18 cellular contexts compared by ENCODE assay signal in genomic region chr16:66901626-66902025, GRCh38. TPM values are rescaled to one million over a fixed set of nuclear protein-coding genes. Genes with fewer than 3 reads are reported as not detected.
DNase-seq lines count a peak whose midpoint lies in the region; ATAC-seq and TF ChIP-seq lines count a peak whose summit lies in the region.
"Had no signal": no experiment of that assay in that cellular context is flagged by ENCODE, and none has a peak within 500 bp of the region (broad histone marks: within the 10 kb centered on the region; RNA-seq: fewer than 3 reads in every experiment).

No MANE protein-coding gene starts in this region.

- H3K27ac ChIP-seq in neuronal stem cell (replicated peaks; ENCODE audit: low read length) (no peak overlapping the region), tibial nerve (peak overlapping the region; percentile 27 to 88 (median 82))

- H3K9me3 ChIP-seq in neuronal stem cell (replicated peaks in 1 of 2; ENCODE audit: control insufficient read depth in 2 of 2, insufficient read depth in 1 of 2, low read depth in 1 of 2, low read length in 2 of 2) (no peaks in the 10 kb centered on the region), tibial nerve (no peaks in the 10 kb centered on the region)

- H3K23ac ChIP-seq in neuronal stem cell (ENCODE audit: low read depth, low read length, poor library complexity): no peak overlapping the region

- TF ChIP-seq EP300 in tibial nerve (IDR thresholded peaks at IDR 0.05): no peak

- peak overlapping the region; percentile 62 for H3K18ac ChIP-seq in neuronal stem cell (ENCODE audit: low read length)

- peak overlapping the region in 3 of 5 experiments; percentile 29 to 91 (median 68) for H3K27ac Mint-ChIP-seq in brain
- H3K27ac Mint-ChIP-seq: dendritic cell treated with granulocyte-macrophage colony-stimulating factor and Interleukin-4, amounts not matched to agents 40 ng/mL and 50 ng/mL, for 4 days; GM23338 had no signal

- H3K4me3 ChIP-seq in neuronal stem cell (ENCODE audit: low read length in 2 of 2): no peak overlapping the region
- no peak overlapping the region for H3K4me3 ChIP-seq in tibial nerve
- H3K4me3 ChIP-seq: GM23338 had no signal

- H2BK12ac ChIP-seq in neuronal stem cell (ENCODE audit: low read length): no peak overlapping the region

- in situ Hi-C loops in ACHN (cut with HindIII; ENCODE audit: low pct_ligation_motif_present, low pct_unique_long_range_greater_than_20kb, low sequenced_read_pairs): no loop called here

- no peak for TF ChIP-seq POLR2A in tibial nerve (IDR thresholded peaks at IDR 0.05)

- no peak overlapping the region for H2BK5ac ChIP-seq in neuronal stem cell (ENCODE audit: low read length)

- WGBS in neuronal stem cell (ENCODE audit: extremely low coverage in 2 of 2, insufficient read length in 2 of 2, insufficient replicate concordance in 1 of 2), 2 donors: no CpG with 5 or more reads among the region's 10 CpGs
- 88 to 92% methylated on average over 10 of the region's 10 CpGs for WGBS in tibial nerve, 2 donors

- no peak overlapping the region for H2AFZ ChIP-seq in neuronal stem cell (ENCODE audit: low read length)
- H2AFZ ChIP-seq: GM23338 had no signal

- no peak overlapping the region for H2BK120ac ChIP-seq in neuronal stem cell (ENCODE audit: low read depth, low read length)

- no peak overlapping the region for H2AK5ac ChIP-seq in neuronal stem cell (ENCODE audit: low read depth, low read length)

- no peak overlapping the region for H3K4me3 Mint-ChIP-seq in brain
- H3K4me3 Mint-ChIP-seq: dendritic cell treated with granulocyte-macrophage colony-stimulating factor and Interleukin-4, amounts not matched to agents 40 ng/mL and 50 ng/mL, for 4 days; GM23338 had no signal

- H3K36me3 ChIP-seq in neuronal stem cell (replicated peaks in 1 of 2; ENCODE audit: control insufficient read depth in 2 of 2, insufficient read depth in 2 of 2, low read length in 2 of 2) (no peaks in the 10 kb centered on the region), tibial nerve (no peaks in the 10 kb centered on the region)

- no peak overlapping the region for H3K9ac ChIP-seq in neuronal stem cell (ENCODE audit: low read depth, low read length, poor library complexity)

- H3K4me1 ChIP-seq in neuronal stem cell (ENCODE audit: control insufficient read depth in 2 of 2, insufficient read depth in 1 of 2, low read depth in 1 of 2, low read length in 2 of 2) (peaks cover 6 to 20% of the 10 kb centered on the region in 2 donors), tibial nerve (peaks cover 0 to 77% (median 33%) of the 10 kb centered on the region in 4 donors)

- H4K8ac ChIP-seq in neuronal stem cell (ENCODE audit: low read depth, low read length): no peak overlapping the region

- no peaks in the 10 kb centered on the region for H3K36me3 Mint-ChIP-seq in brain

- intact Hi-C loops in left cardiac atrium (cut with DNase I): no loop called here

- H3K9me3 Mint-ChIP-seq in brain: peaks cover 0 to 2% (median 0%) of the 10 kb centered on the region in 5 experiments
- H3K9me3 Mint-ChIP-seq: dendritic cell treated with granulocyte-macrophage colony-stimulating factor and Interleukin-4, amounts not matched to agents 40 ng/mL and 50 ng/mL, for 4 days; GM23338 had no signal

- TF ChIP-seq CTCF in brain (conservative IDR thresholded peaks at IDR 0.05) (no peak), tibial nerve (IDR thresholded peaks at IDR 0.05) (no peak)

- H3K4me2 ChIP-seq in neuronal stem cell (ENCODE audit: insufficient read depth, low read length, poor library complexity, severe bottlenecking): no peak overlapping the region
- H3K4me2 ChIP-seq: GM23338 had no signal

- H3K27me3 ChIP-seq in neuronal stem cell (ENCODE audit: control insufficient read depth in 3 of 3, insufficient read depth in 3 of 3, low read depth in 1 of 3, low read length in 3 of 3): peaks cover 0 to 24% (median 0%) of the 10 kb centered on the region in 3 experiments
- no peaks in the 10 kb centered on the region for H3K27me3 ChIP-seq in tibial nerve

- H3K27me3 Mint-ChIP-seq in brain: peaks cover 4% of the 10 kb centered on the region

- peaks cover 61% of the 10 kb centered on the region for H3K4me1 Mint-ChIP-seq in brain

- peak overlapping the region; percentile 24 for H2BK15ac ChIP-seq in neuronal stem cell (ENCODE audit: low read length)

- no peak overlapping the region for H4K91ac ChIP-seq in neuronal stem cell (ENCODE audit: low read depth, low read length, poor library complexity)

- H3K14ac ChIP-seq in neuronal stem cell (ENCODE audit: low read length): no peak overlapping the region

- peak; percentile 67 for DNase-seq in left cardiac atrium
- no peak for DNase-seq in neuronal stem cell (ENCODE audit: low spot score)
- DNase-seq in tibial nerve (ENCODE audit: low spot score in 2 of 2): no peak
- no peak for DNase-seq in ACHN
- no peak for DNase-seq in AG08396 (ENCODE audit: low spot score)
- no peak for DNase-seq in NCI-H1092 (lab: John Stamatoyannopoulos, UW)
- DNase-seq in mesenteric fat pad (ENCODE audit: low spot score): no peak
- DNase-seq: activated CD4-positive, CD25-positive, alpha-beta regulatory T cell treated with anti-CD3 and anti-CD28 coated beads, Interleukin-2, amount 50 U/mL, for 72 hours; activated gamma-delta T cell; DMS 273 treated with DMSO at 0.1 percent for 48 hours; KG1; mesendoderm; NCI-H69 had no signal

- no peak overlapping the region for H3K4ac ChIP-seq in neuronal stem cell (ENCODE audit: low read length)

- ATAC-seq in left cardiac atrium: no peak
- ATAC-seq: GM23338 had no signal

- no peaks in the 10 kb centered on the region for H3K79me1 ChIP-seq in neuronal stem cell (ENCODE audit: low read depth, low read length)

RNA-seq across cellular contexts. Expression of gene CDH16, which starts 17.1 kb away (rescaled TPM):
- not detected for polyA plus RNA-seq in brain (ENCODE audit: insufficient read depth, low read depth, low replicate concordance)
- under 1 TPM; 0.39 to 0.47 TPM for total RNA-seq in left cardiac atrium
- polyA plus RNA-seq in neuronal stem cell (2013, experiment 1 of 2): not detected
- polyA plus RNA-seq in neuronal stem cell (2013, experiment 2 of 2): not detected
- total RNA-seq in tibial nerve: 1 to 10 TPM in 2 of 4 donors, under 1 TPM in 2; 0.30 to 2.5 (median 1.4) TPM
- not detected for total RNA-seq in mesenteric fat pad
- total RNA-seq: glomerular endothelial cell, GM23338, SK-MEL-5 had no signal
- polyA plus RNA-seq: GM23338 had no signal

RNA-seq across cellular contexts. Expression of gene PDP2, which starts 21.3 kb away (rescaled TPM):
- polyA plus RNA-seq in brain (ENCODE audit: insufficient read depth, low read depth, low replicate concordance): 9.4 TPM
- total RNA-seq in left cardiac atrium (1 to 10 TPM; 6.8 to 8.1 TPM), tibial nerve (10 to 100 TPM; 12.3 to 29.9 (median 15.5) TPM), mesenteric fat pad (33.5 TPM)
- 8.3 TPM for polyA plus RNA-seq in neuronal stem cell (2013, experiment 1 of 2)
- 8.8 TPM for polyA plus RNA-seq in neuronal stem cell (2013, experiment 2 of 2)

RNA-seq across cellular contexts. Expression of gene RRAD, which starts 23.7 kb away (rescaled TPM):
- polyA plus RNA-seq in brain (ENCODE audit: insufficient read depth, low read depth, low replicate concordance): 2.1 TPM
- total RNA-seq in left cardiac atrium (100 to 1,000 TPM in 1 of 2 donors, 10 to 100 TPM in 1; 58.3 to 325 TPM), tibial nerve (100 to 1,000 TPM in 3 of 4 donors, 10 to 100 TPM in 1; 23.7 to 132 (median 109) TPM), mesenteric fat pad (3.4 TPM)
- polyA plus RNA-seq in neuronal stem cell (2013, experiment 1 of 2): 0.32 TPM
- polyA plus RNA-seq in neuronal stem cell (2013, experiment 2 of 2): 0.30 TPM
- total RNA-seq: GM23338, SK-MEL-5 had no signal

RNA-seq across cellular contexts. Expression of gene CIAO2B, which starts 32.6 kb away (rescaled TPM):
- polyA plus RNA-seq in brain (ENCODE audit: insufficient read depth, low read depth, low replicate concordance): 309 TPM
- total RNA-seq in left cardiac atrium (100 to 1,000 TPM in 1 of 2 donors, 10 to 100 TPM in 1; 92.7 to 120 TPM), tibial nerve (100 to 1,000 TPM in 2 of 4 donors, 10 to 100 TPM in 2; 57.1 to 111 (median 89.9) TPM), mesenteric fat pad (63.1 TPM)
- polyA plus RNA-seq in neuronal stem cell (2013, experiment 1 of 2): 93.4 TPM
- polyA plus RNA-seq in neuronal stem cell (2013, experiment 2 of 2): 91.2 TPM

RNA-seq across cellular contexts. Expression of gene CES2, which starts 33.7 kb away (rescaled TPM):
- polyA plus RNA-seq in brain (ENCODE audit: insufficient read depth, low read depth, low replicate concordance): 37.5 TPM
- total RNA-seq in left cardiac atrium: 10 to 100 TPM; 27.6 to 48.0 TPM
- polyA plus RNA-seq in neuronal stem cell (2013, experiment 1 of 2): 14.6 TPM
- 15.0 TPM for polyA plus RNA-seq in neuronal stem cell (2013, experiment 2 of 2)
- 10 to 100 TPM; 29.2 to 45.0 (median 34.4) TPM for total RNA-seq in tibial nerve
- 47.6 TPM for total RNA-seq in mesenteric fat pad
